ENCODE assay signal across 14 cellular contexts in genomic region chr2:84719434-84719833, GRCh38.
DNase-seq lines count a peak whose midpoint lies in the region; ATAC-seq lines count a peak whose summit lies in the region.
"Had no signal": no experiment of that assay in that cellular context is flagged by ENCODE, and none has a peak within 500 bp of the region (broad histone marks: within the 10 kb centered on the region; RNA-seq: fewer than 3 reads in every experiment).

No MANE protein-coding gene starts in this region.

- intact Hi-C loops in activated CD4-positive, alpha-beta T cell treated with anti-CD3 and anti-CD28 coated beads for 36 hours (cut with DNase I, micrococcal nuclease), result no loop called here
- intact Hi-C loops in sciatic nerve (cut with DNase I), result no loop called here

- no peaks in the 10 kb centered on the region for H3K27me3 Mint-ChIP-seq in activated CD4-positive, alpha-beta T cell treated with anti-CD3 and anti-CD28 coated beads for 36 hours
- no peaks in the 10 kb centered on the region for H3K27me3 Mint-ChIP-seq in T-cell
- H3K27me3 Mint-ChIP-seq in activated naive CD4-positive, alpha-beta T cell treated with anti-CD3 and anti-CD28 coated beads, Interleukin-2, amount 50 U/mL, for 24 hours, result no peaks in the 10 kb centered on the region
- H3K27me3 Mint-ChIP-seq in stimulated activated naive CD8-positive, alpha-beta T cell treated with anti-CD3 and anti-CD28 coated beads, Interleukin-15, Interleukin-2, amounts not matched to agents 100 ng/mL and 50 ng/mL, for 24 hours, result no peaks in the 10 kb centered on the region

- H3K9me3 Mint-ChIP-seq in activated CD4-positive, alpha-beta T cell treated with anti-CD3 and anti-CD28 coated beads for 36 hours (ENCODE audit: low read depth), result no peaks in the 10 kb centered on the region
- no peaks in the 10 kb centered on the region for H3K9me3 Mint-ChIP-seq in T-cell
- H3K9me3 Mint-ChIP-seq in activated naive CD4-positive, alpha-beta T cell treated with anti-CD3 and anti-CD28 coated beads, Interleukin-2, amount 50 U/mL, for 24 hours, result no peaks in the 10 kb centered on the region
- peaks cover 3% of the 10 kb centered on the region for H3K9me3 Mint-ChIP-seq in stimulated activated naive CD8-positive, alpha-beta T cell treated with anti-CD3 and anti-CD28 coated beads, Interleukin-15, Interleukin-2, amounts not matched to agents 100 ng/mL and 50 ng/mL, for 24 hours

- CTCF ChIA-PET in activated CD4-positive, alpha-beta T cell treated with anti-CD3 and anti-CD28 coated beads for 36 hours (lab: Charles Lee), result no interaction called here
- CTCF ChIA-PET in T-cell (lab: Charles Lee), result no interaction called here

- H3K27ac Mint-ChIP-seq in activated CD4-positive, alpha-beta T cell treated with anti-CD3 and anti-CD28 coated beads for 36 hours, result peak overlapping the region; percentile 38
- peak overlapping the region; percentile 68 to 95 for H3K27ac Mint-ChIP-seq in T-cell
- H3K27ac Mint-ChIP-seq in activated naive CD4-positive, alpha-beta T cell treated with anti-CD3 and anti-CD28 coated beads, Interleukin-2, amount 50 U/mL, for 24 hours, result peak overlapping the region; percentile 87
- H3K27ac Mint-ChIP-seq in stimulated activated naive CD8-positive, alpha-beta T cell treated with anti-CD3 and anti-CD28 coated beads, Interleukin-15, Interleukin-2, amounts not matched to agents 100 ng/mL and 50 ng/mL, for 24 hours, result peak overlapping the region; percentile 61

- H3K4me1 Mint-ChIP-seq in activated CD4-positive, alpha-beta T cell treated with anti-CD3 and anti-CD28 coated beads for 36 hours, result peaks cover 40% of the 10 kb centered on the region
- peaks cover 43 to 67% (median 56%) of the 10 kb centered on the region in 3 donors for H3K4me1 Mint-ChIP-seq in T-cell
- peaks cover 65% of the 10 kb centered on the region for H3K4me1 Mint-ChIP-seq in activated naive CD4-positive, alpha-beta T cell treated with anti-CD3 and anti-CD28 coated beads, Interleukin-2, amount 50 U/mL, for 24 hours
- H3K4me1 Mint-ChIP-seq in stimulated activated naive CD8-positive, alpha-beta T cell treated with anti-CD3 and anti-CD28 coated beads, Interleukin-15, Interleukin-2, amounts not matched to agents 100 ng/mL and 50 ng/mL, for 24 hours (ENCODE audit: low read depth), result peaks cover 29% of the 10 kb centered on the region

- H3K4me3 Mint-ChIP-seq in activated CD4-positive, alpha-beta T cell treated with anti-CD3 and anti-CD28 coated beads for 36 hours, result peak overlapping the region; percentile 36
- H3K4me3 Mint-ChIP-seq in T-cell, result peak overlapping the region; percentile 54 to 81 (median 61)
- peak overlapping the region; percentile 84 for H3K4me3 Mint-ChIP-seq in activated naive CD4-positive, alpha-beta T cell treated with anti-CD3 and anti-CD28 coated beads, Interleukin-2, amount 50 U/mL, for 24 hours
- peak overlapping the region; percentile 14 for H3K4me3 Mint-ChIP-seq in stimulated activated naive CD8-positive, alpha-beta T cell treated with anti-CD3 and anti-CD28 coated beads, Interleukin-15, Interleukin-2, amounts not matched to agents 100 ng/mL and 50 ng/mL, for 24 hours

- DNase-seq in activated CD4-positive, alpha-beta T cell treated with anti-CD3 and anti-CD28 coated beads for 36 hours, result peak; percentile 22
- DNase-seq in activated CD4-positive, alpha-beta T cell treated with anti-CD3 and anti-CD28 coated beads for 4 hours, result no peak
- DNase-seq in T-cell (peak in 3 of 34 experiments; percentile 12 to 17 (median 16)), NCI-H1436 (lab: John Stamatoyannopoulos, UW) (no peak), sciatic nerve (ENCODE audit: low spot score) (no peak)
- DNase-seq: 8988T, DMS153, H7, NCI-H2227 treated with DMSO at 0.1 percent for 48 hours, NCI-H526 treated with DMSO at 0.1 percent for 48 hours, PC-3 had no signal

- no peaks in the 10 kb centered on the region for H3K36me3 Mint-ChIP-seq in activated CD4-positive, alpha-beta T cell treated with anti-CD3 and anti-CD28 coated beads for 36 hours (ENCODE audit: low read depth)
- H3K36me3 Mint-ChIP-seq in T-cell, result no peaks in the 10 kb centered on the region
- H3K36me3 Mint-ChIP-seq in activated naive CD4-positive, alpha-beta T cell treated with anti-CD3 and anti-CD28 coated beads, Interleukin-2, amount 50 U/mL, for 24 hours, result peaks cover under 1% of the 10 kb centered on the region
- no peaks in the 10 kb centered on the region for H3K36me3 Mint-ChIP-seq in stimulated activated naive CD8-positive, alpha-beta T cell treated with anti-CD3 and anti-CD28 coated beads, Interleukin-15, Interleukin-2, amounts not matched to agents 100 ng/mL and 50 ng/mL, for 24 hours (ENCODE audit: low read depth)

- ATAC-seq in activated CD4-positive, alpha-beta T cell treated with anti-CD3 and anti-CD28 coated beads for 36 hours, result peak; percentile 61
- ATAC-seq in T-cell (replicated peaks in 1 of 4) (peak in 2 of 4 experiments; percentile 50 to 76), sciatic nerve (no peak), HG03280 (IDR thresholded peaks at IDR 0.05; ENCODE audit: unreplicated experiment) (no peak)
- ATAC-seq: PC-3 had no signal

- POLR2A ChIA-PET in activated CD4-positive, alpha-beta T cell treated with anti-CD3 and anti-CD28 coated beads for 36 hours (lab: Charles Lee), result no interaction called here
- POLR2A ChIA-PET in T-cell (lab: Charles Lee), result no interaction called here

Comparison
In these comparisons a context has a peak if more than half of its experiments do, and no peak if none do; other contexts are left out.
1. H3K4me3 Mint-ChIP-seq: peak in every context shown above with its lines; median percentile 84 in activated naive CD4-positive, alpha-beta T cell treated with anti-CD3 and anti-CD28 coated beads, Interleukin-2, amount 50 U/mL, for 24 hours; 61 in T-cell; 36 in activated CD4-positive, alpha-beta T cell treated with anti-CD3 and anti-CD28 coated beads for 36 hours; 14 in stimulated activated naive CD8-positive, alpha-beta T cell treated with anti-CD3 and anti-CD28 coated beads, Interleukin-15, Interleukin-2, amounts not matched to agents 100 ng/mL and 50 ng/mL, for 24 hours.